1 cellular context compared by ENCODE assay signal in the genomic region with DNA sequence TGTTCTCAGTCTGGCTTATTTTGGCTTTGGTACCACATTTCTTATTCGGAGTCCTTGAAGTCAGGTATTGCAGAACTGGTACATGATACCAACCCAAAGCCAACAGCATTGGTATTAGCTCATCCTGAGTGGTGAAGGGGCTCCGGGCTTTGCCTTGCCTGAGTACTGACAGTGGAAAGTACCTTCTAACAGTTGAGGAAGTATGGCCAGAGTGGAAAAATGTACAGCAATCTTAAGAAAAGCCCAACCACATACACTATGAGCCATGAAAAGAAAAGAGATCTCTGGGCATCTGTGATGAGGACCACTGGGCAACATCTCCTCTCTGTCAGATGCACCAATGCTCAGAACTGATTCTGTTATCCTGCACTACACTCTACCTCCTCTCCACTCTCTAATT.
A peak's percentile ranks its signal among the peaks of the same experiment; 100 is the strongest.
TF ChIP-seq lines count a peak whose summit lies in the region.

No MANE protein-coding gene starts in this region.

TF ChIP-seq in GM12878, 131 proteins besides CTCF, POLR2A, EP300 and RAD21 (continued from another document and continues in another):
- TF ChIP-seq ZBED1 (IDR thresholded peaks at IDR 0.05; ENCODE audit: borderline replicate concordance) (peak; percentile 71; the same call in 1 of the 2 replicates), KLF5 (IDR thresholded peaks at IDR 0.05; ENCODE audit: partially characterized antibody) (no peak), GATAD2B (conservative IDR thresholded peaks at IDR 0.05; ENCODE audit: low read depth) (0 out of 2 replicates have a peak, but pooled peaks have one; percentile 39), RB1 (IDR thresholded peaks at IDR 0.05; ENCODE audit: borderline replicate concordance) (no peak), TARDBP (IDR thresholded peaks at IDR 0.05; ENCODE audit: borderline replicate concordance) (no peak), NBN (IDR thresholded peaks at IDR 0.05) (no peak), SUPT20H (IDR thresholded peaks at IDR 0.05; ENCODE audit: borderline replicate concordance, control insufficient read depth, low read depth, low read length) (no peak), BRCA1 (IDR thresholded peaks at IDR 0.05; ENCODE audit: low read depth, low read length) (no peak), BCL11A (IDR thresholded peaks at IDR 0.05; ENCODE audit: low read depth, low read length) (no peak), ZZZ3 (IDR thresholded peaks at IDR 0.05; ENCODE audit: control insufficient read depth, insufficient read length, low read depth) (no peak), GABPA (IDR thresholded peaks at IDR 0.05; ENCODE audit: low read depth) (no peak), ZSCAN29 (IDR thresholded peaks at IDR 0.05) (no peak), EED (IDR thresholded peaks at IDR 0.05; ENCODE audit: low read depth) (peak; percentile 68), YY1 (IDR thresholded peaks at IDR 0.05; ENCODE audit: low read depth, low read length) (no peak), SPI1 (IDR thresholded peaks at IDR 0.05; ENCODE audit: borderline replicate concordance, insufficient read depth, low read depth, low read length) (peak; percentile 54; the same call in 1 of the 2 replicates), TAF1 (IDR thresholded peaks at IDR 0.05; ENCODE audit: borderline replicate concordance, low read depth, low read length) (no peak), TCF12 (IDR thresholded peaks at IDR 0.05; ENCODE audit: low read depth, low read length) (no peak), CHD1 (IDR thresholded peaks at IDR 0.05; ENCODE audit: low read depth, low read length) (no peak), MTA3 (IDR thresholded peaks at IDR 0.05; ENCODE audit: borderline replicate concordance, low read length) (no peak), SIX5 (IDR thresholded peaks at IDR 0.05; ENCODE audit: low read depth, low read length, severe bottlenecking) (no peak), SIN3A (IDR thresholded peaks at IDR 0.05; ENCODE audit: low read depth, low read length) (no peak), BMI1 (IDR thresholded peaks at IDR 0.05; ENCODE audit: borderline replicate concordance) (no peak), RCOR1 (conservative IDR thresholded peaks at IDR 0.05; ENCODE audit: low read depth, low read length) (no peak), PAX8 (IDR thresholded peaks at IDR 0.05) (no peak), IKZF2 (IDR thresholded peaks at IDR 0.05) (peak in 1 of 2 experiments; percentile 44; a peak in 1 of 4 replicates), EZH2 (IDR thresholded peaks at IDR 0.05; ENCODE audit: borderline replicate concordance, control insufficient read depth, low read depth, low read length) (no peak)
- TF ChIP-seq, protein P1, sequence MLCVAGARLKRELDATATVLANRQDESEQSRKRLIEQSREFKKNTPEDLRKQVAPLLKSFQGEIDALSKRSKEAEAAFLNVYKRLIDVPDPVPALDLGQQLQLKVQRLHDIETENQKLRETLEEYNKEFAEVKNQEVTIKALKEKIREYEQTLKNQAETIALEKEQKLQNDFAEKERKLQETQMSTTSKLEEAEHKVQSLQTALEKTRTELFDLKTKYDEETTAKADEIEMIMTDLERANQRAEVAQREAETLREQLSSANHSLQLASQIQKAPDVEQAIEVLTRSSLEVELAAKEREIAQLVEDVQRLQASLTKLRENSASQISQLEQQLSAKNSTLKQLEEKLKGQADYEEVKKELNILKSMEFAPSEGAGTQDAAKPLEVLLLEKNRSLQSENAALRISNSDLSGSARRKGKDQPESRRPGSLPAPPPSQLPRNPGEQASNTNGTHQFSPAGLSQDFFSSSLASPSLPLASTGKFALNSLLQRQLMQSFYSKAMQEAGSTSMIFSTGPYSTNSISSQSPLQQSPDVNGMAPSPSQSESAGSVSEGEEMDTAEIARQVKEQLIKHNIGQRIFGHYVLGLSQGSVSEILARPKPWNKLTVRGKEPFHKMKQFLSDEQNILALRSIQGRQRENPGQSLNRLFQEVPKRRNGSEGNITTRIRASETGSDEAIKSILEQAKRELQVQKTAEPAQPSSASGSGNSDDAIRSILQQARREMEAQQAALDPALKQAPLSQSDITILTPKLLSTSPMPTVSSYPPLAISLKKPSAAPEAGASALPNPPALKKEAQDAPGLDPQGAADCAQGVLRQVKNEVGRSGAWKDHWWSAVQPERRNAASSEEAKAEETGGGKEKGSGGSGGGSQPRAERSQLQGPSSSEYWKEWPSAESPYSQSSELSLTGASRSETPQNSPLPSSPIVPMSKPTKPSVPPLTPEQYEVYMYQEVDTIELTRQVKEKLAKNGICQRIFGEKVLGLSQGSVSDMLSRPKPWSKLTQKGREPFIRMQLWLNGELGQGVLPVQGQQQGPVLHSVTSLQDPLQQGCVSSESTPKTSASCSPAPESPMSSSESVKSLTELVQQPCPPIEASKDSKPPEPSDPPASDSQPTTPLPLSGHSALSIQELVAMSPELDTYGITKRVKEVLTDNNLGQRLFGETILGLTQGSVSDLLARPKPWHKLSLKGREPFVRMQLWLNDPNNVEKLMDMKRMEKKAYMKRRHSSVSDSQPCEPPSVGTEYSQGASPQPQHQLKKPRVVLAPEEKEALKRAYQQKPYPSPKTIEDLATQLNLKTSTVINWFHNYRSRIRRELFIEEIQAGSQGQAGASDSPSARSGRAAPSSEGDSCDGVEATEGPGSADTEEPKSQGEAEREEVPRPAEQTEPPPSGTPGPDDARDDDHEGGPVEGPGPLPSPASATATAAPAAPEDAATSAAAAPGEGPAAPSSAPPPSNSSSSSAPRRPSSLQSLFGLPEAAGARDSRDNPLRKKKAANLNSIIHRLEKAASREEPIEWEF (IDR thresholded peaks at IDR 0.05; ENCODE audit: insufficient replicate concordance, low read depth, low read length), result no peak
- TF ChIP-seq, protein P2, sequence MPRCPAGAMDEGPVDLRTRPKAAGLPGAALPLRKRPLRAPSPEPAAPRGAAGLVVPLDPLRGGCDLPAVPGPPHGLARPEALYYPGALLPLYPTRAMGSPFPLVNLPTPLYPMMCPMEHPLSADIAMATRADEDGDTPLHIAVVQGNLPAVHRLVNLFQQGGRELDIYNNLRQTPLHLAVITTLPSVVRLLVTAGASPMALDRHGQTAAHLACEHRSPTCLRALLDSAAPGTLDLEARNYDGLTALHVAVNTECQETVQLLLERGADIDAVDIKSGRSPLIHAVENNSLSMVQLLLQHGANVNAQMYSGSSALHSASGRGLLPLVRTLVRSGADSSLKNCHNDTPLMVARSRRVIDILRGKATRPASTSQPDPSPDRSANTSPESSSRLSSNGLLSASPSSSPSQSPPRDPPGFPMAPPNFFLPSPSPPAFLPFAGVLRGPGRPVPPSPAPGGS (IDR thresholded peaks at IDR 0.05; ENCODE audit: borderline replicate concordance, insufficient read depth, low read depth, low read length, poor library complexity, severe bottlenecking), result no peak
- TF ChIP-seq, protein P3, sequence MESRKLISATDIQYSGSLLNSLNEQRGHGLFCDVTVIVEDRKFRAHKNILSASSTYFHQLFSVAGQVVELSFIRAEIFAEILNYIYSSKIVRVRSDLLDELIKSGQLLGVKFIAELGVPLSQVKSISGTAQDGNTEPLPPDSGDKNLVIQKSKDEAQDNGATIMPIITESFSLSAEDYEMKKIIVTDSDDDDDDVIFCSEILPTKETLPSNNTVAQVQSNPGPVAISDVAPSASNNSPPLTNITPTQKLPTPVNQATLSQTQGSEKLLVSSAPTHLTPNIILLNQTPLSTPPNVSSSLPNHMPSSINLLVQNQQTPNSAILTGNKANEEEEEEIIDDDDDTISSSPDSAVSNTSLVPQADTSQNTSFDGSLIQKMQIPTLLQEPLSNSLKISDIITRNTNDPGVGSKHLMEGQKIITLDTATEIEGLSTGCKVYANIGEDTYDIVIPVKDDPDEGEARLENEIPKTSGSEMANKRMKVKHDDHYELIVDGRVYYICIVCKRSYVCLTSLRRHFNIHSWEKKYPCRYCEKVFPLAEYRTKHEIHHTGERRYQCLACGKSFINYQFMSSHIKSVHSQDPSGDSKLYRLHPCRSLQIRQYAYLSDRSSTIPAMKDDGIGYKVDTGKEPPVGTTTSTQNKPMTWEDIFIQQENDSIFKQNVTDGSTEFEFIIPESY (IDR thresholded peaks at IDR 0.05), result no peak
- TF ChIP-seq, protein P4, sequence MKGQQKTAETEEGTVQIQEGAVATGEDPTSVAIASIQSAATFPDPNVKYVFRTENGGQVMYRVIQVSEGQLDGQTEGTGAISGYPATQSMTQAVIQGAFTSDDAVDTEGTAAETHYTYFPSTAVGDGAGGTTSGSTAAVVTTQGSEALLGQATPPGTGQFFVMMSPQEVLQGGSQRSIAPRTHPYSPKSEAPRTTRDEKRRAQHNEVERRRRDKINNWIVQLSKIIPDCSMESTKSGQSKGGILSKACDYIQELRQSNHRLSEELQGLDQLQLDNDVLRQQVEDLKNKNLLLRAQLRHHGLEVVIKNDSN (IDR thresholded peaks at IDR 0.05; ENCODE audit: borderline replicate concordance, extremely low read length, insufficient read depth, low read depth, low read length), result no peak
- TF ChIP-seq, protein P5, sequence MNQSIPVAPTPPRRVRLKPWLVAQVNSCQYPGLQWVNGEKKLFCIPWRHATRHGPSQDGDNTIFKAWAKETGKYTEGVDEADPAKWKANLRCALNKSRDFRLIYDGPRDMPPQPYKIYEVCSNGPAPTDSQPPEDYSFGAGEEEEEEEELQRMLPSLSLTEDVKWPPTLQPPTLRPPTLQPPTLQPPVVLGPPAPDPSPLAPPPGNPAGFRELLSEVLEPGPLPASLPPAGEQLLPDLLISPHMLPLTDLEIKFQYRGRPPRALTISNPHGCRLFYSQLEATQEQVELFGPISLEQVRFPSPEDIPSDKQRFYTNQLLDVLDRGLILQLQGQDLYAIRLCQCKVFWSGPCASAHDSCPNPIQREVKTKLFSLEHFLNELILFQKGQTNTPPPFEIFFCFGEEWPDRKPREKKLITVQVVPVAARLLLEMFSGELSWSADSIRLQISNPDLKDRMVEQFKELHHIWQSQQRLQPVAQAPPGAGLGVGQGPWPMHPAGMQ (IDR thresholded peaks at IDR 0.05; ENCODE audit: borderline replicate concordance), result no peak
- TF ChIP-seq, protein P6, sequence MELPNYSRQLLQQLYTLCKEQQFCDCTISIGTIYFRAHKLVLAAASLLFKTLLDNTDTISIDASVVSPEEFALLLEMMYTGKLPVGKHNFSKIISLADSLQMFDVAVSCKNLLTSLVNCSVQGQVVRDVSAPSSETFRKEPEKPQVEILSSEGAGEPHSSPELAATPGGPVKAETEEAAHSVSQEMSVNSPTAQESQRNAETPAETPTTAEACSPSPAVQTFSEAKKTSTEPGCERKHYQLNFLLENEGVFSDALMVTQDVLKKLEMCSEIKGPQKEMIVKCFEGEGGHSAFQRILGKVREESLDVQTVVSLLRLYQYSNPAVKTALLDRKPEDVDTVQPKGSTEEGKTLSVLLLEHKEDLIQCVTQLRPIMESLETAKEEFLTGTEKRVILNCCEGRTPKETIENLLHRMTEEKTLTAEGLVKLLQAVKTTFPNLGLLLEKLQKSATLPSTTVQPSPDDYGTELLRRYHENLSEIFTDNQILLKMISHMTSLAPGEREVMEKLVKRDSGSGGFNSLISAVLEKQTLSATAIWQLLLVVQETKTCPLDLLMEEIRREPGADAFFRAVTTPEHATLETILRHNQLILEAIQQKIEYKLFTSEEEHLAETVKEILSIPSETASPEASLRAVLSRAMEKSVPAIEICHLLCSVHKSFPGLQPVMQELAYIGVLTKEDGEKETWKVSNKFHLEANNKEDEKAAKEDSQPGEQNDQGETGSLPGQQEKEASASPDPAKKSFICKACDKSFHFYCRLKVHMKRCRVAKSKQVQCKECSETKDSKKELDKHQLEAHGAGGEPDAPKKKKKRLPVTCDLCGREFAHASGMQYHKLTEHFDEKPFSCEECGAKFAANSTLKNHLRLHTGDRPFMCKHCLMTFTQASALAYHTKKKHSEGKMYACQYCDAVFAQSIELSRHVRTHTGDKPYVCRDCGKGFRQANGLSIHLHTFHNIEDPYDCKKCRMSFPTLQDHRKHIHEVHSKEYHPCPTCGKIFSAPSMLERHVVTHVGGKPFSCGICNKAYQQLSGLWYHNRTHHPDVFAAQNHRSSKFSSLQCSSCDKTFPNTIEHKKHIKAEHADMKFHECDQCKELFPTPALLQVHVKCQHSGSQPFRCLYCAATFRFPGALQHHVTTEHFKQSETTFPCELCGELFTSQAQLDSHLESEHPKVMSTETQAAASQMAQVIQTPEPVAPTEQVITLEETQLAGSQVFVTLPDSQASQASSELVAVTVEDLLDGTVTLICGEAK (IDR thresholded peaks at IDR 0.05; ENCODE audit: borderline replicate concordance), result no peak
- TF ChIP-seq, protein P7, sequence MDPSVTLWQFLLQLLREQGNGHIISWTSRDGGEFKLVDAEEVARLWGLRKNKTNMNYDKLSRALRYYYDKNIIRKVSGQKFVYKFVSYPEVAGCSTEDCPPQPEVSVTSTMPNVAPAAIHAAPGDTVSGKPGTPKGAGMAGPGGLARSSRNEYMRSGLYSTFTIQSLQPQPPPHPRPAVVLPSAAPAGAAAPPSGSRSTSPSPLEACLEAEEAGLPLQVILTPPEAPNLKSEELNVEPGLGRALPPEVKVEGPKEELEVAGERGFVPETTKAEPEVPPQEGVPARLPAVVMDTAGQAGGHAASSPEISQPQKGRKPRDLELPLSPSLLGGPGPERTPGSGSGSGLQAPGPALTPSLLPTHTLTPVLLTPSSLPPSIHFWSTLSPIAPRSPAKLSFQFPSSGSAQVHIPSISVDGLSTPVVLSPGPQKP (IDR thresholded peaks at IDR 0.05; ENCODE audit: low read depth, low read length), result no peak
- TF ChIP-seq, protein P8, sequence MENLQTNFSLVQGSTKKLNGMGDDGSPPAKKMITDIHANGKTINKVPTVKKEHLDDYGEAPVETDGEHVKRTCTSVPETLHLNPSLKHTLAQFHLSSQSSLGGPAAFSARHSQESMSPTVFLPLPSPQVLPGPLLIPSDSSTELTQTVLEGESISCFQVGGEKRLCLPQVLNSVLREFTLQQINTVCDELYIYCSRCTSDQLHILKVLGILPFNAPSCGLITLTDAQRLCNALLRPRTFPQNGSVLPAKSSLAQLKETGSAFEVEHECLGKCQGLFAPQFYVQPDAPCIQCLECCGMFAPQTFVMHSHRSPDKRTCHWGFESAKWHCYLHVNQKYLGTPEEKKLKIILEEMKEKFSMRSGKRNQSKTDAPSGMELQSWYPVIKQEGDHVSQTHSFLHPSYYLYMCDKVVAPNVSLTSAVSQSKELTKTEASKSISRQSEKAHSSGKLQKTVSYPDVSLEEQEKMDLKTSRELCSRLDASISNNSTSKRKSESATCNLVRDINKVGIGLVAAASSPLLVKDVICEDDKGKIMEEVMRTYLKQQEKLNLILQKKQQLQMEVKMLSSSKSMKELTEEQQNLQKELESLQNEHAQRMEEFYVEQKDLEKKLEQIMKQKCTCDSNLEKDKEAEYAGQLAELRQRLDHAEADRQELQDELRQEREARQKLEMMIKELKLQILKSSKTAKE (IDR thresholded peaks at IDR 0.05; ENCODE audit: low read depth, poor library complexity, severe bottlenecking), result no peak
- TF ChIP-seq, protein P9, sequence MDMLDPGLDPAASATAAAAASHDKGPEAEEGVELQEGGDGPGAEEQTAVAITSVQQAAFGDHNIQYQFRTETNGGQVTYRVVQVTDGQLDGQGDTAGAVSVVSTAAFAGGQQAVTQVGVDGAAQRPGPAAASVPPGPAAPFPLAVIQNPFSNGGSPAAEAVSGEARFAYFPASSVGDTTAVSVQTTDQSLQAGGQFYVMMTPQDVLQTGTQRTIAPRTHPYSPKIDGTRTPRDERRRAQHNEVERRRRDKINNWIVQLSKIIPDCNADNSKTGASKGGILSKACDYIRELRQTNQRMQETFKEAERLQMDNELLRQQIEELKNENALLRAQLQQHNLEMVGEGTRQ (IDR thresholded peaks at IDR 0.05; ENCODE audit: borderline replicate concordance, low read depth, low read length), result no peak
- TF ChIP-seq, protein P10, sequence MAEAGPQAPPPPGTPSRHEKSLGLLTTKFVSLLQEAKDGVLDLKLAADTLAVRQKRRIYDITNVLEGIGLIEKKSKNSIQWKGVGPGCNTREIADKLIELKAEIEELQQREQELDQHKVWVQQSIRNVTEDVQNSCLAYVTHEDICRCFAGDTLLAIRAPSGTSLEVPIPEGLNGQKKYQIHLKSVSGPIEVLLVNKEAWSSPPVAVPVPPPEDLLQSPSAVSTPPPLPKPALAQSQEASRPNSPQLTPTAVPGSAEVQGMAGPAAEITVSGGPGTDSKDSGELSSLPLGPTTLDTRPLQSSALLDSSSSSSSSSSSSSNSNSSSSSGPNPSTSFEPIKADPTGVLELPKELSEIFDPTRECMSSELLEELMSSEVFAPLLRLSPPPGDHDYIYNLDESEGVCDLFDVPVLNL (IDR thresholded peaks at IDR 0.05; ENCODE audit: low read depth, low read length), result no peak
